13 cellular contexts compared by ENCODE assay signal in genomic region chr1:211517006-211517405, GRCh38. TPM values are rescaled to one million over a fixed set of nuclear protein-coding genes. Genes with fewer than 3 reads are reported as not detected.
DNase-seq lines count a peak whose midpoint lies in the region; ATAC-seq and TF ChIP-seq lines count a peak whose summit lies in the region.
"Had no signal": no experiment of that assay in that cellular context is flagged by ENCODE, and none has a peak within 500 bp of the region (broad histone marks: within the 10 kb centered on the region; RNA-seq: fewer than 3 reads in every experiment).

No MANE protein-coding gene starts in this region.

- H3K27ac Mint-ChIP-seq in activated naive CD8-positive, alpha-beta T cell treated with anti-CD3 and anti-CD28 coated beads, Interleukin-2, amount 10 ng/mL, durations not matched to agents 7 days and 5 days = peak overlapping the region; percentile 39
- no peak overlapping the region for H3K27ac Mint-ChIP-seq in activated naive CD8-positive, alpha-beta T cell treated with anti-CD3 and anti-CD28 coated beads, Interleukin-2, amount 50 U/mL, for 24 hours
- H3K27ac Mint-ChIP-seq in natural killer cell = no peak overlapping the region

- peaks cover 26% of the 10 kb centered on the region for H3K4me1 Mint-ChIP-seq in activated naive CD8-positive, alpha-beta T cell treated with anti-CD3 and anti-CD28 coated beads, Interleukin-2, amount 10 ng/mL, durations not matched to agents 7 days and 5 days
- peaks cover 27% of the 10 kb centered on the region for H3K4me1 Mint-ChIP-seq in activated naive CD8-positive, alpha-beta T cell treated with anti-CD3 and anti-CD28 coated beads, Interleukin-2, amount 50 U/mL, for 24 hours
- peaks cover 10 to 20% of the 10 kb centered on the region in 2 donors for H3K4me1 Mint-ChIP-seq in natural killer cell

- H3K4me3 Mint-ChIP-seq in activated naive CD8-positive, alpha-beta T cell treated with anti-CD3 and anti-CD28 coated beads, Interleukin-2, amount 10 ng/mL, durations not matched to agents 7 days and 5 days = no peak overlapping the region
- H3K4me3 Mint-ChIP-seq in activated naive CD8-positive, alpha-beta T cell treated with anti-CD3 and anti-CD28 coated beads, Interleukin-2, amount 50 U/mL, for 24 hours = no peak overlapping the region
- no peak overlapping the region for H3K4me3 Mint-ChIP-seq in natural killer cell

- H3K9me3 Mint-ChIP-seq in activated naive CD8-positive, alpha-beta T cell treated with anti-CD3 and anti-CD28 coated beads, Interleukin-2, amount 10 ng/mL, durations not matched to agents 7 days and 5 days = no peaks in the 10 kb centered on the region
- H3K9me3 Mint-ChIP-seq in activated naive CD8-positive, alpha-beta T cell treated with anti-CD3 and anti-CD28 coated beads, Interleukin-2, amount 50 U/mL, for 24 hours = no peaks in the 10 kb centered on the region
- H3K9me3 Mint-ChIP-seq in natural killer cell = no peaks in the 10 kb centered on the region

- POLR2A ChIA-PET in activated naive CD8-positive, alpha-beta T cell treated with anti-CD3 and anti-CD28 coated beads, Interleukin-2, amount 10 ng/mL, durations not matched to agents 7 days and 5 days (lab: Charles Lee) = no interaction called here

- ATAC-seq in activated naive CD8-positive, alpha-beta T cell treated with anti-CD3 and anti-CD28 coated beads, Interleukin-2, amount 10 ng/mL, durations not matched to agents 7 days and 5 days (ENCODE audit: low read depth) = no peak
- ATAC-seq in activated naive CD8-positive, alpha-beta T cell treated with anti-CD3 and anti-CD28 coated beads, Interleukin-2, amount 50 U/mL, for 24 hours = no peak
- ATAC-seq in natural killer cell (no peak), GM21528 (IDR thresholded peaks at IDR 0.05; ENCODE audit: low FRiP score, unreplicated experiment) (no peak)
- no peak for ATAC-seq in stimulated activated naive CD8-positive, alpha-beta T cell treated with anti-CD3 and anti-CD28 coated beads, Interleukin-15, Interleukin-2, amounts not matched to agents 100 U/mL and 50 U/mL, for 24 hours
- ATAC-seq: right cardiac atrium had no signal

- no peak overlapping the region for H3K4me3 ChIP-seq in epithelial cell of esophagus (ENCODE audit: low read length)
- H3K4me3 ChIP-seq: BLaER1 had no signal

- no peak for DNase-seq in activated naive CD8-positive, alpha-beta T cell treated with anti-CD3 and anti-CD28 coated beads, Interleukin-2, amount 10 ng/mL, durations not matched to agents 7 days and 5 days
- no peak for DNase-seq in activated naive CD8-positive, alpha-beta T cell treated with anti-CD3 and anti-CD28 coated beads, Interleukin-2, amount 50 U/mL, for 24 hours
- peak; percentile 59 for DNase-seq in NCI-H2171 treated with DMSO at 0.1 percent for 48 hours (lab: John Stamatoyannopoulos, UW)
- peak; percentile 63 for DNase-seq in epithelial cell of esophagus (ENCODE audit: low read depth)
- no peak for DNase-seq in NK-92 treated with Interleukin-12 subunit alpha and Interleukin-12 subunit beta, amount 100 ng/mL, for 24 hours (lab: John Stamatoyannopoulos, UW)
- no peak for DNase-seq in natural killer cell
- no peak for DNase-seq in stimulated activated naive CD8-positive, alpha-beta T cell treated with anti-CD3 and anti-CD28 coated beads, Interleukin-15, Interleukin-2, amounts not matched to agents 100 U/mL and 50 U/mL, for 24 hours
- DNase-seq: activated T-cell treated with anti-CD3 and anti-CD28 coated beads, Interleukin-2, amount 50 U/mL, for 48 hours; midbrain; MV-4-11; right cardiac atrium had no signal

- no peaks in the 10 kb centered on the region for H3K36me3 Mint-ChIP-seq in activated naive CD8-positive, alpha-beta T cell treated with anti-CD3 and anti-CD28 coated beads, Interleukin-2, amount 10 ng/mL, durations not matched to agents 7 days and 5 days
- no peaks in the 10 kb centered on the region for H3K36me3 Mint-ChIP-seq in activated naive CD8-positive, alpha-beta T cell treated with anti-CD3 and anti-CD28 coated beads, Interleukin-2, amount 50 U/mL, for 24 hours (ENCODE audit: low read depth)
- H3K36me3 Mint-ChIP-seq in natural killer cell = no peaks in the 10 kb centered on the region

- intact Hi-C loops in natural killer cell (cut with micrococcal nuclease) = no loop called here

- H3K27me3 Mint-ChIP-seq in activated naive CD8-positive, alpha-beta T cell treated with anti-CD3 and anti-CD28 coated beads, Interleukin-2, amount 10 ng/mL, durations not matched to agents 7 days and 5 days = peaks cover 7% of the 10 kb centered on the region
- peaks cover 3% of the 10 kb centered on the region for H3K27me3 Mint-ChIP-seq in activated naive CD8-positive, alpha-beta T cell treated with anti-CD3 and anti-CD28 coated beads, Interleukin-2, amount 50 U/mL, for 24 hours
- peaks cover 0 to 5% of the 10 kb centered on the region in 2 donors for H3K27me3 Mint-ChIP-seq in natural killer cell (ENCODE audit: low read depth in 2 of 2)

- TF ChIP-seq CTCF in epithelial cell of esophagus (IDR thresholded peaks at IDR 0.05; ENCODE audit: insufficient read depth, low read depth, low read length, missing control alignments) (peak; percentile 29), natural killer cell (IDR thresholded peaks at IDR 0.05) (no peak)

RNA-seq across cellular contexts. Expression of gene RD3, which starts 25.0 kb away (rescaled TPM):
- total RNA-seq in activated naive CD8-positive, alpha-beta T cell treated with anti-CD3 and anti-CD28 coated beads, Interleukin-2, amount 10 ng/mL, durations not matched to agents 7 days and 5 days = not detected
- total RNA-seq in natural killer cell = not detected

Comparison
In these comparisons a context has a peak if more than half of its experiments do, and no peak if none do; other contexts are left out.
1. DNase-seq: peak in NCI-H2171 treated with DMSO at 0.1 percent for 48 hours (single experiment) and epithelial cell of esophagus (single experiment); none in activated naive CD8-positive, alpha-beta T cell treated with anti-CD3 and anti-CD28 coated beads, Interleukin-2, amount 10 ng/mL, durations not matched to agents 7 days and 5 days (single experiment), activated naive CD8-positive, alpha-beta T cell treated with anti-CD3 and anti-CD28 coated beads, Interleukin-2, amount 50 U/mL, for 24 hours (single experiment), NK-92 treated with Interleukin-12 subunit alpha and Interleukin-12 subunit beta, amount 100 ng/mL, for 24 hours (single experiment), natural killer cell (single experiment) and stimulated activated naive CD8-positive, alpha-beta T cell treated with anti-CD3 and anti-CD28 coated beads, Interleukin-15, Interleukin-2, amounts not matched to agents 100 U/mL and 50 U/mL, for 24 hours (single experiment).